Comparison of ENCODE assay signal across 1 cellular context in the genomic region with DNA sequence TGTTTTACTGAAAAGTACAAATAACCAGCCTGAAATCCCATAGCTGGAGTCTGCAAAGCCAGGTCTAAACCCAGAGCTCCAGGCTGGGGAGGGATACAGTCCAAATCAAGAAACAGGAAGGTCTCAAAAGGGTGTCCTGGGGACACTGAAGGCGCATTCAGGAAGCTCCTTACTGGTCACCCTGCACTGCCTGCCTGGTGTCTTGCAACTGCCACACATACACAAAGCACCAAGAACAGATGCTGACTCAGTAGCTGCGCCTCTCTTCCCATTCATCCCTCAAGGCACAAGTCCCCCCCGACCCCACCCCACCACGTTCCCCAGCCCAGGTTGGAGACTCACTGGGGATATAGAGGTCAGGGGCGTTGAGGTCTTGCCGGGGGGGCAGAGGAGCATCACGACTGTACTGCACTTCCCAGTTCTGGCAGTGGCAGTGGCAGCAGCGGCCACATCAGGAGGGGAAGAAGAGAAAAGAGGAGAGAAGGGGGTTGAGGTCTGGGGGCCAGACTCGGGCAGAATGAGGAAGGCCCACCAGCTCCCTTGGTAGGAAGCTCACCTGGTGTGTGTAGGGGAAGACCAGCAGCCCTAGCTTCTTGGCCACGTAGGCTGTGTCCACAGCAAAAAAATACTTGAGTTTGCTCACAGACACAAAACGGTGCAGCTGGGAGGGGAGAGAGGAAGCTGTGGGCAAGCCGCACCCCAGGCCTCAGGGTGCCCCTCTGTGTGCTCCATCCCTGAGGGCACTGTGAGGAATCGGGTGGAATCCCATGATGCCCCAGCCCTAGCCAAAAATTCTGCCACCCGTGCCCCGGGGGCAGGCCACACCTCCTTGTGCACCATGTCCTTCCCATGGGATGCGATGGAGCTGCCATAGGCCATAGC.
TF ChIP-seq lines count a peak whose summit lies in the region.

No MANE protein-coding gene starts in this region.

TF ChIP-seq in GM23338, 12 proteins besides CTCF, POLR2A, EP300 and RAD21 (continued from another document):
- TF ChIP-seq, protein P1, sequence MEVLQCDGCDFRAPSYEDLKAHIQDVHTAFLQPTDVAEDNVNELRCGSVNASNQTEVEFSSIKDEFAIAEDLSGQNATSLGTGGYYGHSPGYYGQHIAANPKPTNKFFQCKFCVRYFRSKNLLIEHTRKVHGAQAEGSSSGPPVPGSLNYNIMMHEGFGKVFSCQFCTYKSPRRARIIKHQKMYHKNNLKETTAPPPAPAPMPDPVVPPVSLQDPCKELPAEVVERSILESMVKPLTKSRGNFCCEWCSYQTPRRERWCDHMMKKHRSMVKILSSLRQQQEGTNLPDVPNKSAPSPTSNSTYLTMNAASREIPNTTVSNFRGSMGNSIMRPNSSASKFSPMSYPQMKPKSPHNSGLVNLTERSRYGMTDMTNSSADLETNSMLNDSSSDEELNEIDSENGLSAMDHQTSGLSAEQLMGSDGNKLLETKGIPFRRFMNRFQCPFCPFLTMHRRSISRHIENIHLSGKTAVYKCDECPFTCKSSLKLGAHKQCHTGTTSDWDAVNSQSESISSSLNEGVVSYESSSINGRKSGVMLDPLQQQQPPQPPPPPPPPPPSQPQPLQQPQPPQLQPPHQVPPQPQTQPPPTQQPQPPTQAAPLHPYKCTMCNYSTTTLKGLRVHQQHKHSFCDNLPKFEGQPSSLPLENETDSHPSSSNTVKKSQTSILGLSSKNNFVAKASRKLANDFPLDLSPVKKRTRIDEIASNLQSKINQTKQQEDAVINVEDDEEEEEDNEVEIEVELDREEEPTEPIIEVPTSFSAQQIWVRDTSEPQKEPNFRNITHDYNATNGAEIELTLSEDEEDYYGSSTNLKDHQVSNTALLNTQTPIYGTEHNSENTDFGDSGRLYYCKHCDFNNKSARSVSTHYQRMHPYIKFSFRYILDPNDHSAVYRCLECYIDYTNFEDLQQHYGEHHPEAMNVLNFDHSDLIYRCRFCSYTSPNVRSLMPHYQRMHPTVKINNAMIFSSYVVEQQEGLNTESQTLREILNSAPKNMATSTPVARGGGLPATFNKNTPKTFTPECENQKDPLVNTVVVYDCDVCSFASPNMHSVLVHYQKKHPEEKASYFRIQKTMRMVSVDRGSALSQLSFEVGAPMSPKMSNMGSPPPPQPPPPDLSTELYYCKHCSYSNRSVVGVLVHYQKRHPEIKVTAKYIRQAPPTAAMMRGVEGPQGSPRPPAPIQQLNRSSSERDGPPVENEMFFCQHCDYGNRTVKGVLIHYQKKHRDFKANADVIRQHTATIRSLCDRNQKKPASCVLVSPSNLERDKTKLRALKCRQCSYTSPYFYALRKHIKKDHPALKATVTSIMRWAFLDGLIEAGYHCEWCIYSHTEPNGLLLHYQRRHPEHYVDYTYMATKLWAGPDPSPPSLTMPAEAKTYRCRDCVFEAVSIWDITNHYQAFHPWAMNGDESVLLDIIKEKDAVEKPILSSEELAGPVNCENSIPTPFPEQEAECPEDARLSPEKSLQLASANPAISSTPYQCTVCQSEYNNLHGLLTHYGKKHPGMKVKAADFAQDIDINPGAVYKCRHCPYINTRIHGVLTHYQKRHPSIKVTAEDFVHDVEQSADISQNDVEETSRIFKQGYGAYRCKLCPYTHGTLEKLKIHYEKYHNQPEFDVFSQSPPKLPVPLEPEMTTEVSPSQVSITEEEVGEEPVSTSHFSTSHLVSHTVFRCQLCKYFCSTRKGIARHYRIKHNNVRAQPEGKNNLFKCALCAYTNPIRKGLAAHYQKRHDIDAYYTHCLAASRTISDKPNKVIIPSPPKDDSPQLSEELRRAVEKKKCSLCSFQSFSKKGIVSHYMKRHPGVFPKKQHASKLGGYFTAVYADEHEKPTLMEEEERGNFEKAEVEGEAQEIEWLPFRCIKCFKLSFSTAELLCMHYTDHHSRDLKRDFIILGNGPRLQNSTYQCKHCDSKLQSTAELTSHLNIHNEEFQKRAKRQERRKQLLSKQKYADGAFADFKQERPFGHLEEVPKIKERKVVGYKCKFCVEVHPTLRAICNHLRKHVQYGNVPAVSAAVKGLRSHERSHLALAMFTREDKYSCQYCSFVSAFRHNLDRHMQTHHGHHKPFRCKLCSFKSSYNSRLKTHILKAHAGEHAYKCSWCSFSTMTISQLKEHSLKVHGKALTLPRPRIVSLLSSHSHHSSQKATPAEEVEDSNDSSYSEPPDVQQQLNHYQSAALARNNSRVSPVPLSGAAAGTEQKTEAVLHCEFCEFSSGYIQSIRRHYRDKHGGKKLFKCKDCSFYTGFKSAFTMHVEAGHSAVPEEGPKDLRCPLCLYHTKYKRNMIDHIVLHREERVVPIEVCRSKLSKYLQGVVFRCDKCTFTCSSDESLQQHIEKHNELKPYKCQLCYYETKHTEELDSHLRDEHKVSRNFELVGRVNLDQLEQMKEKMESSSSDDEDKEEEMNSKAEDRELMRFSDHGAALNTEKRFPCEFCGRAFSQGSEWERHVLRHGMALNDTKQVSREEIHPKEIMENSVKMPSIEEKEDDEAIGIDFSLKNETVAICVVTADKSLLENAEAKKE (CRISPR knock-in tag; IDR thresholded peaks at IDR 0.05) = no peak
- no peak for TF ChIP-seq ZNF114 (CRISPR knock-in tag; IDR thresholded peaks at IDR 0.05)
- no peak for TF ChIP-seq JUNB (IDR thresholded peaks at IDR 0.05; ENCODE audit: unreplicated experiment)
- no peak for TF ChIP-seq POLR2AphosphoS5 (IDR thresholded peaks at IDR 0.05; ENCODE audit: low read depth)
- no peak for TF ChIP-seq ZNF331 (CRISPR knock-in tag; IDR thresholded peaks at IDR 0.05; ENCODE audit: low read depth)
- TF ChIP-seq ETS1 (IDR thresholded peaks at IDR 0.05) = no peak
- TF ChIP-seq EZH2 (IDR thresholded peaks at IDR 0.05; ENCODE audit: low read depth, unreplicated experiment) = no peak
- no peak for TF ChIP-seq STAT1 (IDR thresholded peaks at IDR 0.05; ENCODE audit: unreplicated experiment)
- no peak for TF ChIP-seq CREB1 (CRISPR knock-in tag; IDR thresholded peaks at IDR 0.05; ENCODE audit: low read depth)
- TF ChIP-seq EZH2phosphoT487 (IDR thresholded peaks at IDR 0.05; ENCODE audit: unreplicated experiment) = no peak
- TF ChIP-seq, protein P2, sequence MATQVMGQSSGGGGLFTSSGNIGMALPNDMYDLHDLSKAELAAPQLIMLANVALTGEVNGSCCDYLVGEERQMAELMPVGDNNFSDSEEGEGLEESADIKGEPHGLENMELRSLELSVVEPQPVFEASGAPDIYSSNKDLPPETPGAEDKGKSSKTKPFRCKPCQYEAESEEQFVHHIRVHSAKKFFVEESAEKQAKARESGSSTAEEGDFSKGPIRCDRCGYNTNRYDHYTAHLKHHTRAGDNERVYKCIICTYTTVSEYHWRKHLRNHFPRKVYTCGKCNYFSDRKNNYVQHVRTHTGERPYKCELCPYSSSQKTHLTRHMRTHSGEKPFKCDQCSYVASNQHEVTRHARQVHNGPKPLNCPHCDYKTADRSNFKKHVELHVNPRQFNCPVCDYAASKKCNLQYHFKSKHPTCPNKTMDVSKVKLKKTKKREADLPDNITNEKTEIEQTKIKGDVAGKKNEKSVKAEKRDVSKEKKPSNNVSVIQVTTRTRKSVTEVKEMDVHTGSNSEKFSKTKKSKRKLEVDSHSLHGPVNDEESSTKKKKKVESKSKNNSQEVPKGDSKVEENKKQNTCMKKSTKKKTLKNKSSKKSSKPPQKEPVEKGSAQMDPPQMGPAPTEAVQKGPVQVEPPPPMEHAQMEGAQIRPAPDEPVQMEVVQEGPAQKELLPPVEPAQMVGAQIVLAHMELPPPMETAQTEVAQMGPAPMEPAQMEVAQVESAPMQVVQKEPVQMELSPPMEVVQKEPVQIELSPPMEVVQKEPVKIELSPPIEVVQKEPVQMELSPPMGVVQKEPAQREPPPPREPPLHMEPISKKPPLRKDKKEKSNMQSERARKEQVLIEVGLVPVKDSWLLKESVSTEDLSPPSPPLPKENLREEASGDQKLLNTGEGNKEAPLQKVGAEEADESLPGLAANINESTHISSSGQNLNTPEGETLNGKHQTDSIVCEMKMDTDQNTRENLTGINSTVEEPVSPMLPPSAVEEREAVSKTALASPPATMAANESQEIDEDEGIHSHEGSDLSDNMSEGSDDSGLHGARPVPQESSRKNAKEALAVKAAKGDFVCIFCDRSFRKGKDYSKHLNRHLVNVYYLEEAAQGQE (IDR thresholded peaks at IDR 0.05; ENCODE audit: unreplicated experiment) = no peak
